ENCODE assay signal across 14 cellular contexts in the genomic region with DNA sequence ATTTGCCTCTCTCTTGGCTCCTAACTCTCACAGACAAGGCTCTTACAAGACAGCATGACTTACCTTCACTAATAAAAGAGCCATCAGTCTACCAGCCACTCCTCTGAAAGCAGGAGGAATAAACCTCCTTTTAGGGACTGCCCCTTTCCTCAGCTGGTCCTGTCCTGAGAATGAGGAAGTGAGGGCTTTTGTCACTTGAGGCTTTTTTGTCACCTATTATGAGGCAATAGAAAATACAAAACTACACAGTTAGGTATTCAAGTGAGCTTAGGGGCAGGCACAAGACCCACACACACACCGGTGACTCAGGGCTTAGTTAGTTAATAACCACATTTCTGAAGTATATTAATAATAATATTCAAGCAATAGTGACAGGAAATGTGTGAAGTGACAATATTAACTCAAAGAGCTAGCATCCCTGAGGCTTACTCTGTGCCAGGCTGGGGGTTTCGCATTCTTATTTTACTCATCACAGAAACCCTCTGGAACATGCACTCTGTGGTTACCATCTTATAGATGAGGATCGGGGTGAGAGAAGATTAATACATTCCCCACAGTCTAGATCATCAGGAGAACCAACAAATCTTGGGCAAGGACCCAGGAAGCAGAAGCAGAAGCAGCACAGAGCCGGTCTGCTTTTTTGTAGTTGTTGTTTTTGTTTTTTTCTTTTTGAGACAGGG.
DNase-seq lines count a peak whose midpoint lies in the region; ATAC-seq and TF ChIP-seq lines count a peak whose summit lies in the region.
"Had no signal": no experiment of that assay in that cellular context is flagged by ENCODE, and none has a peak within 500 bp of the region (broad histone marks: within the 10 kb centered on the region; RNA-seq: fewer than 3 reads in every experiment).

No MANE protein-coding gene starts in this region.

- ATAC-seq in GM23338: no peak
- no peak for ATAC-seq in left colon
- ATAC-seq: mucosa of descending colon had no signal

- peaks cover 69% of the 10 kb centered on the region for H3K4me1 Mint-ChIP-seq in GM23338

- peaks cover 67% of the 10 kb centered on the region for H3K4me1 ChIP-seq in GM23338 (ENCODE audit: insufficient read depth)
- peaks cover 2% of the 10 kb centered on the region for H3K4me1 ChIP-seq in fibroblast of lung (ENCODE audit: control insufficient read depth, extremely low read depth, insufficient read depth, low read length)
- H3K4me1 ChIP-seq: upper lobe of left lung had no signal

- peak overlapping the region; percentile 32 for H3K27ac Mint-ChIP-seq in GM23338
- H3K27ac Mint-ChIP-seq: activated T-helper 2 cell treated with anti-CD3 and anti-CD28 coated beads, Interferon-gamma antibody, Interleukin-2, Interleukin-4, amounts not matched to agents 10 μg/mL and 5 μg/mL and 100 μg/mL, durations not matched to agents 14 hours and 24 hours and 36 hours had no signal

- peaks cover 13% of the 10 kb centered on the region for H3K79me2 ChIP-seq in GM23338 (replicated peaks; ENCODE audit: insufficient read depth)
- no peaks in the 10 kb centered on the region for H3K79me2 ChIP-seq in fibroblast of lung (ENCODE audit: control insufficient read depth, insufficient read depth, low read length)

- H3K9me3 Mint-ChIP-seq in GM23338: no peaks in the 10 kb centered on the region

- H3K36me3 ChIP-seq in GM23338 (ENCODE audit: insufficient read depth) (no peaks in the 10 kb centered on the region), fibroblast of lung (ENCODE audit: control insufficient read depth, insufficient read depth, low read length) (no peaks in the 10 kb centered on the region)
- H3K36me3 ChIP-seq: upper lobe of left lung had no signal

- intact Hi-C loops in left colon (cut with DNase I, micrococcal nuclease): no loop called here

- TF ChIP-seq POLR2A in NB4 (IDR thresholded peaks at IDR 0.05; ENCODE audit: extremely low read depth, insufficient read length): no peak

- H3K9me2 ChIP-seq in GM23338 (ENCODE audit: insufficient read depth): 0 out of 2 replicates have a peak, but pooled peaks cover 3% of the 10 kb centered on the region

- no peak for TF ChIP-seq CTCF in GM23338 (conservative IDR thresholded peaks at IDR 0.05; ENCODE audit: low read depth in 2 of 2)
- TF ChIP-seq CTCF in NB4 (IDR thresholded peaks at IDR 0.05; ENCODE audit: low read depth, low read length): no peak
- TF ChIP-seq CTCF in fibroblast of lung (conservative IDR thresholded peaks at IDR 0.05 in 1 of 2, IDR thresholded peaks at IDR 0.05 in 1 of 2; ENCODE audit: low read depth in 1 of 2, low read length in 2 of 2): no peak

- H3K27me3 ChIP-seq in GM23338 (ENCODE audit: insufficient read depth) (no peaks in the 10 kb centered on the region), fibroblast of lung (ENCODE audit: control insufficient read depth, insufficient read depth, low read length) (no peaks in the 10 kb centered on the region)
- H3K27me3 ChIP-seq: upper lobe of left lung had no signal

- no peaks in the 10 kb centered on the region for H3K9me3 ChIP-seq in fibroblast of lung (ENCODE audit: control insufficient read depth, insufficient read depth, low read depth, low read length)
- H3K9me3 ChIP-seq: mucosa of descending colon, upper lobe of left lung had no signal

- DNase-seq in AG08396 (ENCODE audit: low spot score) (peak; percentile 44), GM23338 (ENCODE audit: low spot score) (no peak), NB4 (ENCODE audit: low read depth) (peak; percentile 16), fibroblast of lung (ENCODE audit: low read depth in 2 of 2) (peak; percentile 74 to 95), left colon (no peak), cerebellar cortex (ENCODE audit: low spot score) (no peak), RKO (ENCODE audit: low spot score) (no peak), GM03348 (ENCODE audit: low spot score) (no peak)
- DNase-seq: C1 segment of cervical spinal cord; mucosa of descending colon; stimulated activated CD4-positive, alpha-beta T cell treated with anti-CD3 and anti-CD28 coated beads, Interleukin-1b, Interleukin-23, amount 100 ng/mL, for 48 hours; upper lobe of left lung had no signal

- H3K4me3 ChIP-seq in GM23338 (no peak overlapping the region), NB4 (ENCODE audit: low read depth, low read length) (no peak overlapping the region), fibroblast of lung (replicated peaks in 1 of 4; ENCODE audit: control extremely low read depth in 1 of 4, insufficient read depth in 1 of 4, low read depth in 3 of 4, low read length in 4 of 4) (no peak overlapping the region)
- H3K4me3 ChIP-seq: mucosa of descending colon, upper lobe of left lung had no signal

- H3K4me3 Mint-ChIP-seq in GM23338: no peak overlapping the region

- H3K36me3 Mint-ChIP-seq in GM23338 (ENCODE audit: low read depth): no peaks in the 10 kb centered on the region

- H3K27ac ChIP-seq in GM23338 (ENCODE audit: low read depth): no peak overlapping the region
- H3K27ac ChIP-seq in fibroblast of lung (ENCODE audit: insufficient read depth, low read length): peak overlapping the region; percentile 34
- H3K27ac ChIP-seq: HL-60, upper lobe of left lung had no signal

- no peak overlapping the region for H3K9ac ChIP-seq in fibroblast of lung (ENCODE audit: insufficient read depth, low read length)

- H4K20me1 ChIP-seq in GM23338 (replicated peaks; ENCODE audit: insufficient read depth) (no peaks in the 10 kb centered on the region), fibroblast of lung (ENCODE audit: control insufficient read depth, extremely low read depth, insufficient read depth, low read length) (no peaks in the 10 kb centered on the region)

- H3F3A ChIP-seq in GM23338 (replicated peaks; ENCODE audit: low read depth): no peaks in the 10 kb centered on the region

- H2AFZ ChIP-seq in GM23338 (no peak overlapping the region), fibroblast of lung (ENCODE audit: low read length) (no peak overlapping the region)

- no peak overlapping the region; the same call in 1 of the 2 replicates for H3K4me2 ChIP-seq in GM23338
- H3K4me2 ChIP-seq in fibroblast of lung (ENCODE audit: extremely low read depth, insufficient read depth, low read length): peak overlapping the region; percentile 40

- H3K27me3 Mint-ChIP-seq in GM23338 (ENCODE audit: insufficient read depth, low read depth, poor library complexity): peaks cover 9% of the 10 kb centered on the region

TF ChIP-seq in GM23338, 12 proteins besides CTCF, POLR2A, EP300 and RAD21:
- TF ChIP-seq ZNF114 (CRISPR knock-in tag; IDR thresholded peaks at IDR 0.05): no peak
- TF ChIP-seq, protein P1, sequence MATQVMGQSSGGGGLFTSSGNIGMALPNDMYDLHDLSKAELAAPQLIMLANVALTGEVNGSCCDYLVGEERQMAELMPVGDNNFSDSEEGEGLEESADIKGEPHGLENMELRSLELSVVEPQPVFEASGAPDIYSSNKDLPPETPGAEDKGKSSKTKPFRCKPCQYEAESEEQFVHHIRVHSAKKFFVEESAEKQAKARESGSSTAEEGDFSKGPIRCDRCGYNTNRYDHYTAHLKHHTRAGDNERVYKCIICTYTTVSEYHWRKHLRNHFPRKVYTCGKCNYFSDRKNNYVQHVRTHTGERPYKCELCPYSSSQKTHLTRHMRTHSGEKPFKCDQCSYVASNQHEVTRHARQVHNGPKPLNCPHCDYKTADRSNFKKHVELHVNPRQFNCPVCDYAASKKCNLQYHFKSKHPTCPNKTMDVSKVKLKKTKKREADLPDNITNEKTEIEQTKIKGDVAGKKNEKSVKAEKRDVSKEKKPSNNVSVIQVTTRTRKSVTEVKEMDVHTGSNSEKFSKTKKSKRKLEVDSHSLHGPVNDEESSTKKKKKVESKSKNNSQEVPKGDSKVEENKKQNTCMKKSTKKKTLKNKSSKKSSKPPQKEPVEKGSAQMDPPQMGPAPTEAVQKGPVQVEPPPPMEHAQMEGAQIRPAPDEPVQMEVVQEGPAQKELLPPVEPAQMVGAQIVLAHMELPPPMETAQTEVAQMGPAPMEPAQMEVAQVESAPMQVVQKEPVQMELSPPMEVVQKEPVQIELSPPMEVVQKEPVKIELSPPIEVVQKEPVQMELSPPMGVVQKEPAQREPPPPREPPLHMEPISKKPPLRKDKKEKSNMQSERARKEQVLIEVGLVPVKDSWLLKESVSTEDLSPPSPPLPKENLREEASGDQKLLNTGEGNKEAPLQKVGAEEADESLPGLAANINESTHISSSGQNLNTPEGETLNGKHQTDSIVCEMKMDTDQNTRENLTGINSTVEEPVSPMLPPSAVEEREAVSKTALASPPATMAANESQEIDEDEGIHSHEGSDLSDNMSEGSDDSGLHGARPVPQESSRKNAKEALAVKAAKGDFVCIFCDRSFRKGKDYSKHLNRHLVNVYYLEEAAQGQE (IDR thresholded peaks at IDR 0.05; ENCODE audit: unreplicated experiment): no peak
- no peak for TF ChIP-seq ZNF331 (CRISPR knock-in tag; IDR thresholded peaks at IDR 0.05; ENCODE audit: low read depth)
- TF ChIP-seq EZH2phosphoT487 (IDR thresholded peaks at IDR 0.05; ENCODE audit: unreplicated experiment): no peak
- no peak for TF ChIP-seq STAT1 (IDR thresholded peaks at IDR 0.05; ENCODE audit: unreplicated experiment)

Comparison
In these comparisons a context has a peak if more than half of its experiments do, and no peak if none do; other contexts are left out.
1. DNase-seq: peak in AG08396 (single experiment), NB4 (single experiment) and fibroblast of lung (2 of 2); none in GM23338 (single experiment), left colon (0 of 2), cerebellar cortex (single experiment), RKO (single experiment) and GM03348 (single experiment).